7 cellular contexts compared by ENCODE assay signal in the genomic region with DNA sequence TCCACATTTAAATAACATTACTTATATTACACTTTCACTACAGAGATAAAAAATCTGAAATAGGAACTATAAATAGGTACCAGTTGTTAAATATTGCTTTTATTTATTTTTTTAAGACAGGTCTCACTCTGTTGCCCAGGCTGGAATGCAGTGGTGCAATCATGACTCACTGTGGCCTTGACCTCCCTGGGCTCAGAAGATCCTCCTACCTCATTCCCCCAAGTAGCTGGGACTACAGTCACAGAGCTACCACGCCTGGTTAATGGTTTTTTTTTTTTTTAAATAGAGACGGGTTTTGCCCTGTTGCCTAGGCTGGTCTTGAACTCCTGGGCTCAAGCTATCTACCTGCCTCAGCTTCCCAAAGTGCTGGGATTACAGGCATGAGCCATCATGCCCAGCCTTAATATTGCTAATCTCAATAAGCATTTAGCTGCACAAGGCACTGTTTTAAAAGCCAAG. TPM values are rescaled to one million over a fixed set of nuclear protein-coding genes. Genes with fewer than 3 reads are reported as not detected.
DNase-seq lines count a peak whose midpoint lies in the region; ATAC-seq and TF ChIP-seq lines count a peak whose summit lies in the region.

No MANE protein-coding gene starts in this region.

- TF ChIP-seq CTCF in HEK293 (tag by site-specific recombination; IDR thresholded peaks at IDR 0.05): no peak
- no peak for TF ChIP-seq CTCF in fibroblast of the aortic adventitia (IDR thresholded peaks at IDR 0.05; ENCODE audit: insufficient read depth, low read length)
- TF ChIP-seq CTCF in mucosa of descending colon (IDR thresholded peaks at IDR 0.05): no peak
- no peak for TF ChIP-seq CTCF in coronary artery (IDR thresholded peaks at IDR 0.05)

- CTCF ChIA-PET in HEK293 (lab: Yijun Ruan, JAX): interaction anchor here (0.6 to 0.9 kb wide), 4 partner anchors 17 to 1328 kb away, joined by 3 to 4 read pairs (median 4); partner anchors contain the start of gene EEF1E1

- intact Hi-C loops in mucosa of descending colon (cut with DNase I, micrococcal nuclease): no loop called here

- H3K36me3 ChIP-seq in HEK293 (ENCODE audit: control insufficient read depth in 2 of 2, insufficient read depth in 1 of 2, low read length in 2 of 2) (peaks cover 14 to 33% of the 10 kb centered on the region in 2 experiments), SJCRH30 (peaks cover 23% of the 10 kb centered on the region), mucosa of descending colon (ENCODE audit: low read depth) (no peaks in the 10 kb centered on the region)

- H3K27me3 ChIP-seq in SJCRH30: no peaks in the 10 kb centered on the region

- H3K4me1 ChIP-seq in HEK293 (ENCODE audit: control insufficient read depth, insufficient read depth, low read length): peaks cover 21% of the 10 kb centered on the region
- no peaks in the 10 kb centered on the region; the same call in 1 of the 2 replicates for H3K4me1 ChIP-seq in SJCRH30
- H3K4me1 ChIP-seq in mucosa of descending colon (ENCODE audit: low read depth): no peaks in the 10 kb centered on the region

- no peak for ATAC-seq in mucosa of descending colon

- H3K4me3 ChIP-seq in HEK293 (ENCODE audit: low read depth, low read length) (no peak overlapping the region), SJCRH30 (no peak overlapping the region), fibroblast of the aortic adventitia (ENCODE audit: low read depth, low read length) (no peak overlapping the region), mucosa of descending colon (no peak overlapping the region), coronary artery (no peak overlapping the region)

- DNase-seq in SJCRH30 (peak; percentile 22 to 32), fibroblast of the aortic adventitia (ENCODE audit: low read depth) (peak; percentile 91), smooth muscle cell of the brain vasculature (ENCODE audit: low read depth, low spot score) (peak; percentile 66), mucosa of descending colon (no peak), GM19240 (ENCODE audit: insufficient read length, low spot score) (no peak), coronary artery (ENCODE audit: low spot score) (no peak)

- POLR2A ChIA-PET in HEK293 (lab: Yijun Ruan, JAX): interaction anchor here (0.7 to 2.2 kb wide), 7 partner anchors 9 to 359 kb away, joined by 3 to 19 read pairs (median 5); partner anchors contain the start of genes BLOC1S5, BMP6 and EEF1E1

- H3K9me3 ChIP-seq in HEK293 (ENCODE audit: control insufficient read depth, insufficient read depth, low read depth, low read length): no peaks in the 10 kb centered on the region
- no peaks in the 10 kb centered on the region for H3K9me3 ChIP-seq in SJCRH30 (replicated peaks)
- no peaks in the 10 kb centered on the region for H3K9me3 ChIP-seq in mucosa of descending colon

- no peak overlapping the region for H3K27ac ChIP-seq in HEK293 (ENCODE audit: extremely low read depth, low read depth, low read length)
- no peak overlapping the region for H3K27ac ChIP-seq in SJCRH30
- H3K27ac ChIP-seq in coronary artery: peak overlapping the region in 1 of 2 donors; percentile 27

TF ChIP-seq in HEK293, 187 proteins besides CTCF, POLR2A, EP300 and RAD21 (continues in another document):
- TF ChIP-seq ZNF791 (tag by site-specific recombination; IDR thresholded peaks at IDR 0.05) (no peak), ZNF324 (tag by site-specific recombination; IDR thresholded peaks at IDR 0.05) (no peak), ZNF112 (tag by site-specific recombination; IDR thresholded peaks at IDR 0.05) (no peak), ZNF521 (tag by site-specific recombination; IDR thresholded peaks at IDR 0.05) (no peak), ZNF707 (tag by site-specific recombination; IDR thresholded peaks at IDR 0.05) (no peak), ZNF341 (tag by site-specific recombination; IDR thresholded peaks at IDR 0.05; ENCODE audit: low read depth) (no peak), ZNF10 (tag by site-specific recombination; IDR thresholded peaks at IDR 0.05) (no peak), ZBTB17 (tag by site-specific recombination; IDR thresholded peaks at IDR 0.05) (peak; percentile 61), ZSCAN23 (tag by site-specific recombination; IDR thresholded peaks at IDR 0.05) (0 out of 2 replicates have a peak, but pooled peaks have one; percentile 34), ZNF174 (tag by site-specific recombination; IDR thresholded peaks at IDR 0.05) (no peak), FEZF1 (tag by site-specific recombination; IDR thresholded peaks at IDR 0.05) (no peak), ZNF214 (tag by site-specific recombination; IDR thresholded peaks at IDR 0.05; ENCODE audit: borderline replicate concordance) (no peak), YY1 (tag by site-specific recombination; IDR thresholded peaks at IDR 0.05) (no peak), ZBTB20 (tag by site-specific recombination; IDR thresholded peaks at IDR 0.05) (no peak), TCF7L2 (IDR thresholded peaks at IDR 0.05; ENCODE audit: borderline replicate concordance, low read depth, low read length) (no peak), PRDM4 (tag by site-specific recombination; IDR thresholded peaks at IDR 0.05) (no peak), ZNF16 (tag by site-specific recombination; IDR thresholded peaks at IDR 0.05; ENCODE audit: low read depth) (no peak), EGR2 (tag by site-specific recombination; IDR thresholded peaks at IDR 0.05; ENCODE audit: low read depth) (peak; percentile 32; the same call in 1 of the 2 replicates), RBAK (tag by site-specific recombination; IDR thresholded peaks at IDR 0.05) (no peak)
- TF ChIP-seq, protein P1, sequence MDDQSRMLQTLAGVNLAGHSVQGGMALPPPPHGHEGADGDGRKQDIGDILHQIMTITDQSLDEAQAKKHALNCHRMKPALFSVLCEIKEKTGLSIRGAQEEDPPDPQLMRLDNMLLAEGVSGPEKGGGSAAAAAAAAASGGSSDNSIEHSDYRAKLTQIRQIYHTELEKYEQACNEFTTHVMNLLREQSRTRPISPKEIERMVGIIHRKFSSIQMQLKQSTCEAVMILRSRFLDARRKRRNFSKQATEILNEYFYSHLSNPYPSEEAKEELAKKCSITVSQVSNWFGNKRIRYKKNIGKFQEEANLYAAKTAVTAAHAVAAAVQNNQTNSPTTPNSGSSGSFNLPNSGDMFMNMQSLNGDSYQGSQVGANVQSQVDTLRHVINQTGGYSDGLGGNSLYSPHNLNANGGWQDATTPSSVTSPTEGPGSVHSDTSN (CRISPR knock-in tag; IDR thresholded peaks at IDR 0.05): no peak
- TF ChIP-seq, protein P2, sequence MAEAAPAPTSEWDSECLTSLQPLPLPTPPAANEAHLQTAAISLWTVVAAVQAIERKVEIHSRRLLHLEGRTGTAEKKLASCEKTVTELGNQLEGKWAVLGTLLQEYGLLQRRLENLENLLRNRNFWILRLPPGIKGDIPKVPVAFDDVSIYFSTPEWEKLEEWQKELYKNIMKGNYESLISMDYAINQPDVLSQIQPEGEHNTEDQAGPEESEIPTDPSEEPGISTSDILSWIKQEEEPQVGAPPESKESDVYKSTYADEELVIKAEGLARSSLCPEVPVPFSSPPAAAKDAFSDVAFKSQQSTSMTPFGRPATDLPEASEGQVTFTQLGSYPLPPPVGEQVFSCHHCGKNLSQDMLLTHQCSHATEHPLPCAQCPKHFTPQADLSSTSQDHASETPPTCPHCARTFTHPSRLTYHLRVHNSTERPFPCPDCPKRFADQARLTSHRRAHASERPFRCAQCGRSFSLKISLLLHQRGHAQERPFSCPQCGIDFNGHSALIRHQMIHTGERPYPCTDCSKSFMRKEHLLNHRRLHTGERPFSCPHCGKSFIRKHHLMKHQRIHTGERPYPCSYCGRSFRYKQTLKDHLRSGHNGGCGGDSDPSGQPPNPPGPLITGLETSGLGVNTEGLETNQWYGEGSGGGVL (tag by site-specific recombination; IDR thresholded peaks at IDR 0.05): no peak
- TF ChIP-seq, protein P3, sequence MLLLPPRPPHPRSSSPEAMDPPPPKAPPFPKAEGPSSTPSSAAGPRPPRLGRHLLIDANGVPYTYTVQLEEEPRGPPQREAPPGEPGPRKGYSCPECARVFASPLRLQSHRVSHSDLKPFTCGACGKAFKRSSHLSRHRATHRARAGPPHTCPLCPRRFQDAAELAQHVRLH (tag by site-specific recombination; IDR thresholded peaks at IDR 0.05): peak; percentile 59; the same call in 1 of the 2 replicates

RNA-seq across cellular contexts. Expression of gene EEF1E1, which starts 17.3 kb away (rescaled TPM):
- 64.3 and 72.5 TPM in 2 replicates for total RNA-seq in SJCRH30 (2014; rRNA removed; shearing (Covaris generic))
- total RNA-seq in fibroblast of the aortic adventitia (ENCODE audit: low replicate concordance) (10.1 and 66.1 TPM in 2 replicates), mucosa of descending colon (10 to 100 TPM in 1 of 3 donors, 1 to 10 TPM in 2; 7.8 to 16.4 (median 8.6) TPM)

RNA-seq across cellular contexts. Expression of gene BLOC1S5, which starts 20.9 kb away (rescaled TPM):
- 13.3 and 13.4 TPM in 2 replicates for total RNA-seq in SJCRH30 (2014; rRNA removed; shearing (Covaris generic))
- total RNA-seq in fibroblast of the aortic adventitia (ENCODE audit: low replicate concordance) (5.7 and 23.0 TPM in 2 replicates), mucosa of descending colon (10 to 100 TPM; 11.8 to 13.8 (median 12.2) TPM)

Comparison
In these comparisons a context has a peak if more than half of its experiments do, and no peak if none do; other contexts are left out.
1. DNase-seq: peak in SJCRH30 (2 of 2), fibroblast of the aortic adventitia (single experiment) and smooth muscle cell of the brain vasculature (single experiment); none in mucosa of descending colon (0 of 3), GM19240 (single experiment) and coronary artery (single experiment).